8 cellular contexts compared by ENCODE assay signal in the genomic region with DNA sequence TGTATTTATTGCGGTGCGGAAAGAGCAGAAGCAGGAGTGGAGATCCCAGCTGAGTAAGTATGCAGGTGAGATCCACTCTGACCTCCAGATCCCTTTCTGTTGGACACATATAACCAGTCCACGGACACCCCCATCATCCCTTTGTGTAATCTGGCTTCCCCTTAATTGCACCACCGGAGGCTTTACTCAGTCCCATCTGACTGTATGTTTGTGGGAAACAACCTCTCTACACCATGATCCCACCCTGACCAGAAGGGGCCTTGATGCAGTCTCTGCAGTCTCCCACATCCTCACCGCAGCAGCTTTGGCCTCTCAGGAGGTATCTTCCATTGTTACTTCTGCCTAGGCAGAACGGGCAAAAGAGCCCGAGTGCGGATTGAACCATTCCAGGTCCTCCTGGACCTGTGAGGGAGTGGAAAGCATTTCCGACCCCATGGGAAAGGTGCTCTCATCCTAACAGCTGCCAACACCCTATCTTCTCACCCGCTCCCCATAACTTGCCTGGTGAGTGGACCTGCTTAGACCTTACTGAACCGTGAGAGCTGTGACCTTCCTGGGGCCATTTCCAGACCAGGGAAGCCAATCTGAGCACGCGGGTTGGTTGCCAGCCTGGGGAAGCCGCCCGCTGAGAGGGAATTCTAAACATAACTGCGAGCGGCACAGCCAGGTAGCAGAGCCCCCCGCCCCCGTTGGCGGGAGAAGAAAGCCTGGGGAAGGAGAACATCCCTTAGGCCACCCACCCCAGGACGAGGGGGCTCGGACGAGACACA. TPM values are rescaled to one million over a fixed set of nuclear protein-coding genes. Genes with fewer than 3 reads are reported as not detected.
DNase-seq lines count a peak whose midpoint lies in the region; ATAC-seq and TF ChIP-seq lines count a peak whose summit lies in the region.

No MANE protein-coding gene starts in this region.

- peaks cover 2% of the 10 kb centered on the region for H3K4me1 Mint-ChIP-seq in endothelial cell (ENCODE audit: unreplicated experiment)

- no peak overlapping the region for H3K14ac ChIP-seq in mesenchymal stem cell (ENCODE audit: low read length in 2 of 2)

- peaks cover 24 to 48% of the 10 kb centered on the region in 2 experiments for H3K27me3 ChIP-seq in mesenchymal stem cell (ENCODE audit: control insufficient read depth in 1 of 2, insufficient read depth in 1 of 2, low read length in 2 of 2)
- H3K27me3 ChIP-seq in stomach smooth muscle (ENCODE audit: control insufficient read depth in 1 of 2, insufficient read depth in 2 of 2, low read length in 2 of 2), result peaks cover 12 to 13% of the 10 kb centered on the region in 2 donors

- peak overlapping the region; percentile 99 for H3K4me2 ChIP-seq in mesenchymal stem cell (ENCODE audit: low read length, poor library complexity, severe bottlenecking)

- no peak overlapping the region for H2BK120ac ChIP-seq in mesenchymal stem cell (ENCODE audit: low read depth, low read length)

- no peaks in the 10 kb centered on the region for H3K9me3 ChIP-seq in mesenchymal stem cell (ENCODE audit: control insufficient read depth, low read length)
- H3K9me3 ChIP-seq in stomach smooth muscle (ENCODE audit: control insufficient read depth in 2 of 2, low read length in 2 of 2), result no peaks in the 10 kb centered on the region

- no peak overlapping the region for H2BK15ac ChIP-seq in mesenchymal stem cell (ENCODE audit: low read depth, poor library complexity, severe bottlenecking)

- no peak overlapping the region for H3K4ac ChIP-seq in mesenchymal stem cell (ENCODE audit: low read depth in 1 of 2, low read length in 2 of 2)

- no peak for TF ChIP-seq CTCF in endothelial cell (IDR thresholded peaks at IDR 0.05; ENCODE audit: unreplicated experiment)

- peaks cover 6% of the 10 kb centered on the region for H3K36me3 Mint-ChIP-seq in endothelial cell (ENCODE audit: low read depth, unreplicated experiment)

- H2AFZ ChIP-seq in mesenchymal stem cell (ENCODE audit: low read depth, low read length), result no peak overlapping the region

- H3K4me1 ChIP-seq in mesenchymal stem cell (ENCODE audit: control insufficient read depth, insufficient read depth, low read depth, low read length), result peaks cover 15% of the 10 kb centered on the region
- H3K4me1 ChIP-seq in stomach smooth muscle (ENCODE audit: control insufficient read depth, insufficient read depth, low read length), result peaks cover 8% of the 10 kb centered on the region

- 34% methylated on average over 23 of the region's 23 CpGs for WGBS in mesenchymal stem cell

- no peak overlapping the region for H3K23ac ChIP-seq in mesenchymal stem cell (ENCODE audit: low read length in 2 of 2)

- peaks cover 17% of the 10 kb centered on the region for H3K27me3 Mint-ChIP-seq in endothelial cell (ENCODE audit: unreplicated experiment)

- no peak overlapping the region for H4K8ac ChIP-seq in mesenchymal stem cell (ENCODE audit: low read length)

- H3K18ac ChIP-seq in mesenchymal stem cell (ENCODE audit: low read depth in 1 of 2, low read length in 2 of 2), result no peak overlapping the region

- no peak overlapping the region for H2BK5ac ChIP-seq in mesenchymal stem cell (ENCODE audit: low read depth, low read length, poor library complexity, severe bottlenecking)

- DNase-seq in Jurkat, Clone E6-1 (ENCODE audit: low read depth, low spot score), result peak; percentile 10
- no peak for DNase-seq in endothelial cell (ENCODE audit: low spot score)
- DNase-seq in mesenchymal stem cell, result no peak
- no peak for DNase-seq in hepatic stellate cell (ENCODE audit: low spot score)
- no peak for DNase-seq in DMS114 treated with DMSO at 0.1 percent for 48 hours (lab: John Stamatoyannopoulos, UW; ENCODE audit: unreplicated experiment)
- DNase-seq in T-helper 1 cell, result no peak

- H2BK12ac ChIP-seq in mesenchymal stem cell (ENCODE audit: low read length in 2 of 2), result no peak overlapping the region

- ATAC-seq in GM19397 (IDR thresholded peaks at IDR 0.05; ENCODE audit: unreplicated experiment), result no peak

- peak overlapping the region; percentile 97 for H3K4me3 Mint-ChIP-seq in endothelial cell (ENCODE audit: unreplicated experiment)

- H3K9ac ChIP-seq in mesenchymal stem cell (ENCODE audit: low read length) (peak overlapping the region; percentile 61), stomach smooth muscle (ENCODE audit: low read length in 2 of 2) (no peak overlapping the region)

- no peaks in the 10 kb centered on the region for H3K9me3 Mint-ChIP-seq in endothelial cell (ENCODE audit: unreplicated experiment)

- no peak overlapping the region for H4K91ac ChIP-seq in mesenchymal stem cell (ENCODE audit: low read length)

- no peaks in the 10 kb centered on the region for H3K36me3 ChIP-seq in mesenchymal stem cell (ENCODE audit: control insufficient read depth in 1 of 2, insufficient read depth in 2 of 2, low read depth in 1 of 2, low read length in 2 of 2)
- H3K36me3 ChIP-seq in stomach smooth muscle (ENCODE audit: control insufficient read depth in 2 of 2, insufficient read depth in 2 of 2, low read length in 2 of 2), result no peaks in the 10 kb centered on the region

- H3K27ac ChIP-seq in mesenchymal stem cell (ENCODE audit: low read length, poor library complexity, severe bottlenecking), result no peak overlapping the region
- no peak overlapping the region for H3K27ac ChIP-seq in stomach smooth muscle (ENCODE audit: low read length)

- no peak overlapping the region for H3K4me3 ChIP-seq in Jurkat, Clone E6-1 (ENCODE audit: low read length)
- H3K4me3 ChIP-seq in mesenchymal stem cell (ENCODE audit: insufficient read depth in 1 of 2, low read depth in 1 of 2, low read length in 2 of 2) (peak overlapping the region in 1 of 2 experiments; percentile 75), stomach smooth muscle (ENCODE audit: low read length in 2 of 2) (peak overlapping the region; percentile 65 to 72)

- no peaks in the 10 kb centered on the region for H3K79me1 ChIP-seq in mesenchymal stem cell (replicated peaks; ENCODE audit: low read length, poor library complexity, severe bottlenecking)

- no peak overlapping the region for H3K27ac Mint-ChIP-seq in endothelial cell (ENCODE audit: unreplicated experiment)

- H2AK5ac ChIP-seq in mesenchymal stem cell (ENCODE audit: low read length, severe bottlenecking), result no peak overlapping the region

RNA-seq across cellular contexts. Expression of gene SLCO2A1, which starts 1.1 kb away (rescaled TPM):
- not detected for polyA plus RNA-seq in Jurkat, Clone E6-1 (2012; ENCODE audit: insufficient read depth, insufficient read length)
- 3.8 TPM for total RNA-seq in endothelial cell (ENCODE audit: unreplicated experiment)
- polyA plus RNA-seq in mesenchymal stem cell (2013, experiment 1 of 2), result 1.2 TPM
- polyA plus RNA-seq in mesenchymal stem cell (2013, experiment 2 of 2), result 1.4 TPM
